ENCODE assay signal across 1 cellular context in the genomic region with DNA sequence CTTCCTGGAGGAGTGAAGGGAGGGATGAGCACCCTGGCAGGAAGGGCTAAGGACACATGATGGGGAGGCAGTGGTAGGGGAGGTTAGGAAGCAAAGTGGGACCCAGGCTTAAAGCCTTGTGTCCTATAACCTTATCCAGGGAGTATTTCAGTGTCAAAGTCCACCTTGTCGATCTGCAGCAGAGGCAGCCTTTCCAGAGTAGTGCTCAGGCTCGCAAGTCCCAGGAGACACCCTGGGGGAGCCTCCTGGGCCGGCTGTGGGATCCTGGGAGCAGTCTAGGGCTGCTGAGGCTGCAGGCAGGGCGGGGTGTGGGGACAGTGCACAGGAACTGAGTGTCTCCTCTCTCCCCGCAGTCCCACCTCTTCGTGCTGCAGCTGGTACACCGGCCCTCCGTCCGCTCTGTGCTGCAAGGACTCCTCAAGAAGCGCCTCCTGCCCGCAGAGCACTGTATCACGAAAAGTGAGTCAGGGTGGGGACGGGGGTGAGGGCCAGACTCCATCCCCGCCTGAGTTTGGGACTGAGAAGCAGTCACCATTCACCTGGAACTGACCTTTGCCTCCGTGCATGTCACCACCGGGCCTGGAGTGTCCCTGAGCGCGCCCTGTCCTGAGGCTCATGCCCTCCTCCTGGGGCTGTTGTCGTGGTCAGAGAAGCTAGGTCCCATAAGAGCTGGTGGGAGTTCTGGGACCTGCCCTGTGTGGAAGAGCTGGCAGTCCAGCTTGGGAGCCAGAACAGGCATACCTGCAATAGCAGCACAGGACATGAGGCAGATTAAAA.
TF ChIP-seq lines count a peak whose summit lies in the region.

No MANE protein-coding gene starts in this region.

TF ChIP-seq in HEK293, 187 proteins besides CTCF, POLR2A, EP300 and RAD21:
- TF ChIP-seq, protein P1, sequence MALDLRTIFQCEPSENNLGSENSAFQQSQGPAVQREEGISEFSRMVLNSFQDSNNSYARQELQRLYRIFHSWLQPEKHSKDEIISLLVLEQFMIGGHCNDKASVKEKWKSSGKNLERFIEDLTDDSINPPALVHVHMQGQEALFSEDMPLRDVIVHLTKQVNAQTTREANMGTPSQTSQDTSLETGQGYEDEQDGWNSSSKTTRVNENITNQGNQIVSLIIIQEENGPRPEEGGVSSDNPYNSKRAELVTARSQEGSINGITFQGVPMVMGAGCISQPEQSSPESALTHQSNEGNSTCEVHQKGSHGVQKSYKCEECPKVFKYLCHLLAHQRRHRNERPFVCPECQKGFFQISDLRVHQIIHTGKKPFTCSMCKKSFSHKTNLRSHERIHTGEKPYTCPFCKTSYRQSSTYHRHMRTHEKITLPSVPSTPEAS (tag by site-specific recombination; IDR thresholded peaks at IDR 0.05), result no peak
- TF ChIP-seq ZNF433 (tag by site-specific recombination; IDR thresholded peaks at IDR 0.05; ENCODE audit: low read depth), result no peak
- no peak for TF ChIP-seq KLF7 (tag by site-specific recombination; IDR thresholded peaks at IDR 0.05; ENCODE audit: borderline replicate concordance)
- TF ChIP-seq ZNF530 (tag by site-specific recombination; IDR thresholded peaks at IDR 0.05; ENCODE audit: low read depth), result no peak
- TF ChIP-seq, protein P2, sequence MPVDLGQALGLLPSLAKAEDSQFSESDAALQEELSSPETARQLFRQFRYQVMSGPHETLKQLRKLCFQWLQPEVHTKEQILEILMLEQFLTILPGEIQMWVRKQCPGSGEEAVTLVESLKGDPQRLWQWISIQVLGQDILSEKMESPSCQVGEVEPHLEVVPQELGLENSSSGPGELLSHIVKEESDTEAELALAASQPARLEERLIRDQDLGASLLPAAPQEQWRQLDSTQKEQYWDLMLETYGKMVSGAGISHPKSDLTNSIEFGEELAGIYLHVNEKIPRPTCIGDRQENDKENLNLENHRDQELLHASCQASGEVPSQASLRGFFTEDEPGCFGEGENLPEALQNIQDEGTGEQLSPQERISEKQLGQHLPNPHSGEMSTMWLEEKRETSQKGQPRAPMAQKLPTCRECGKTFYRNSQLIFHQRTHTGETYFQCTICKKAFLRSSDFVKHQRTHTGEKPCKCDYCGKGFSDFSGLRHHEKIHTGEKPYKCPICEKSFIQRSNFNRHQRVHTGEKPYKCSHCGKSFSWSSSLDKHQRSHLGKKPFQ (tag by site-specific recombination; IDR thresholded peaks at IDR 0.05), result no peak
- peak; percentile 51 for TF ChIP-seq GLIS1 (tag by site-specific recombination; IDR thresholded peaks at IDR 0.05)
- TF ChIP-seq, protein P3, sequence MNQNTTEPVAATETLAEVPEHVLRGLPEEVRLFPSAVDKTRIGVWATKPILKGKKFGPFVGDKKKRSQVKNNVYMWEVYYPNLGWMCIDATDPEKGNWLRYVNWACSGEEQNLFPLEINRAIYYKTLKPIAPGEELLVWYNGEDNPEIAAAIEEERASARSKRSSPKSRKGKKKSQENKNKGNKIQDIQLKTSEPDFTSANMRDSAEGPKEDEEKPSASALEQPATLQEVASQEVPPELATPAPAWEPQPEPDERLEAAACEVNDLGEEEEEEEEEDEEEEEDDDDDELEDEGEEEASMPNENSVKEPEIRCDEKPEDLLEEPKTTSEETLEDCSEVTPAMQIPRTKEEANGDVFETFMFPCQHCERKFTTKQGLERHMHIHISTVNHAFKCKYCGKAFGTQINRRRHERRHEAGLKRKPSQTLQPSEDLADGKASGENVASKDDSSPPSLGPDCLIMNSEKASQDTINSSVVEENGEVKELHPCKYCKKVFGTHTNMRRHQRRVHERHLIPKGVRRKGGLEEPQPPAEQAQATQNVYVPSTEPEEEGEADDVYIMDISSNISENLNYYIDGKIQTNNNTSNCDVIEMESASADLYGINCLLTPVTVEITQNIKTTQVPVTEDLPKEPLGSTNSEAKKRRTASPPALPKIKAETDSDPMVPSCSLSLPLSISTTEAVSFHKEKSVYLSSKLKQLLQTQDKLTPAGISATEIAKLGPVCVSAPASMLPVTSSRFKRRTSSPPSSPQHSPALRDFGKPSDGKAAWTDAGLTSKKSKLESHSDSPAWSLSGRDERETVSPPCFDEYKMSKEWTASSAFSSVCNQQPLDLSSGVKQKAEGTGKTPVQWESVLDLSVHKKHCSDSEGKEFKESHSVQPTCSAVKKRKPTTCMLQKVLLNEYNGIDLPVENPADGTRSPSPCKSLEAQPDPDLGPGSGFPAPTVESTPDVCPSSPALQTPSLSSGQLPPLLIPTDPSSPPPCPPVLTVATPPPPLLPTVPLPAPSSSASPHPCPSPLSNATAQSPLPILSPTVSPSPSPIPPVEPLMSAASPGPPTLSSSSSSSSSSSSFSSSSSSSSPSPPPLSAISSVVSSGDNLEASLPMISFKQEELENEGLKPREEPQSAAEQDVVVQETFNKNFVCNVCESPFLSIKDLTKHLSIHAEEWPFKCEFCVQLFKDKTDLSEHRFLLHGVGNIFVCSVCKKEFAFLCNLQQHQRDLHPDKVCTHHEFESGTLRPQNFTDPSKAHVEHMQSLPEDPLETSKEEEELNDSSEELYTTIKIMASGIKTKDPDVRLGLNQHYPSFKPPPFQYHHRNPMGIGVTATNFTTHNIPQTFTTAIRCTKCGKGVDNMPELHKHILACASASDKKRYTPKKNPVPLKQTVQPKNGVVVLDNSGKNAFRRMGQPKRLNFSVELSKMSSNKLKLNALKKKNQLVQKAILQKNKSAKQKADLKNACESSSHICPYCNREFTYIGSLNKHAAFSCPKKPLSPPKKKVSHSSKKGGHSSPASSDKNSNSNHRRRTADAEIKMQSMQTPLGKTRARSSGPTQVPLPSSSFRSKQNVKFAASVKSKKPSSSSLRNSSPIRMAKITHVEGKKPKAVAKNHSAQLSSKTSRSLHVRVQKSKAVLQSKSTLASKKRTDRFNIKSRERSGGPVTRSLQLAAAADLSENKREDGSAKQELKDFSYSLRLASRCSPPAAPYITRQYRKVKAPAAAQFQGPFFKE (tag by site-specific recombination; IDR thresholded peaks at IDR 0.05; ENCODE audit: borderline replicate concordance), result no peak
TF ChIP-seq in HEK293: peak in this region for 1.
